Comparison of ENCODE assay signal across 8 cellular contexts in genomic region chr2:202911513-202912341, GRCh38. TPM values are rescaled to one million over a fixed set of nuclear protein-coding genes. Genes with fewer than 3 reads are reported as not detected.
DNase-seq lines count a peak whose midpoint lies in the region; ATAC-seq and TF ChIP-seq lines count a peak whose summit lies in the region.

A gene with protein sequence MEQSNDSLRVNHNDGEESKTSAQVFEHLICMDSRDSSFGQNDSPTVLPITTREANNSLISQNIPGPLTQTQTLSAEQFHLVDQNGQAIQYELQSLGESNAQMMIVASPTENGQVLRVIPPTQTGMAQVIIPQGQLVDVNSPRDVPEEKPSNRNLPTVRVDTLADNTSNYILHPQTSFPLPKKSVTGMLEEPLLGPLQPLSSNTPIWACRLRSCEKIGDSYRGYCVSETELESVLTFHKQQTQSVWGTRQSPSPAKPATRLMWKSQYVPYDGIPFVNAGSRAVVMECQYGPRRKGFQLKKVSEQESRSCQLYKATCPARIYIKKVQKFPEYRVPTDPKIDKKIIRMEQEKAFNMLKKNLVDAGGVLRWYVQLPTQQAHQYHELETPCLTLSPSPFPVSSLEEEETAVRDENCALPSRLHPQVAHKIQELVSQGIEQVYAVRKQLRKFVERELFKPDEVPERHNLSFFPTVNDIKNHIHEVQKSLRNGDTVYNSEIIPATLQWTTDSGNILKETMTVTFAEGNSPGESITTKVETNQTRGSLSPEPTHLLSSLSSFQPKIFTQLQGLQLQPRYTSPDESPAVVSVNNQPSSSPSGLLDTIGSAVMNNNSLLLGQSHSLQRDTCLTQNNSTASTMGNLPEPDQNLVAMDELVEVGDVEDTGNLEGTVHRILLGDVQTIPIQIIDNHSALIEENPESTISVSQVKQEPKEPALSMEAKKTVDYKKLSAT (plus strand): TSS chr2:202912275. CDS start chr2:202941903, 29,628 bp downstream.
TSS of gene WDR12 (minus strand) at chr2:202911673. CDS start at chr2:202911476, 197 bp downstream.

- TF ChIP-seq CTCF in BJ (IDR thresholded peaks at IDR 0.05; ENCODE audit: insufficient read depth, low read depth, low read length) = no peak

- peak; percentile 73 for DNase-seq in BJ (ENCODE audit: low read depth)
- peak; percentile 65 for DNase-seq in GM19240 (ENCODE audit: insufficient read length, low spot score)
- DNase-seq in NCI-H524 (lab: John Stamatoyannopoulos, UW) = peak; percentile 87 to 92
- DNase-seq in activated CD4-positive, alpha-beta T cell treated with anti-CD3 and anti-CD28 coated beads for 4 hours = peak; percentile 85 to 88
- DNase-seq in kidney tubule cell (ENCODE audit: low spot score) = peak; percentile 95
- peak; percentile 61 to 75 for DNase-seq in stimulated activated CD4-positive, alpha-beta T cell treated with anti-CD3 and anti-CD28 coated beads, Interleukin-1b, Interleukin-23, amount 100 ng/mL, for 1 hour (ENCODE audit: low read depth in 2 of 2)

- no peaks in the 10 kb centered on the region for H3K36me3 ChIP-seq in BJ (ENCODE audit: control insufficient read depth, insufficient read depth, low read length)

- ATAC-seq in HG03457 (IDR thresholded peaks at IDR 0.05; ENCODE audit: unreplicated experiment) = peak; percentile 69

- H3K4me3 ChIP-seq in BJ (ENCODE audit: low read depth, low read length) = peak within 1 kb of the TSS; percentile 65

- peak within 1 kb of the TSS; percentile 94 for H3K27ac ChIP-seq in cingulate gyrus (ENCODE audit: low read depth, low read length)

- POLR2A ChIA-PET in BJ (lab: Charles Lee) = interaction anchor here (0.6 kb wide), 2 partner anchors 29 to 111 kb away, joined by 3 to 8 read pairs; no protein-coding TSS in a partner anchor

- CTCF ChIA-PET in BJ (lab: Yijun Ruan, JAX) = interaction anchor here (0.6 kb wide), 2 partner anchors 67 to 90 kb away, joined by 3 read pairs; no protein-coding TSS in a partner anchor

- no peaks in the 10 kb centered on the region for H3K27me3 ChIP-seq in BJ (ENCODE audit: control insufficient read depth, insufficient read depth, low read length)

RNA-seq across cellular contexts. Expression of the first gene that starts in this region (rescaled TPM):
- 4.1 and 7.7 TPM in 2 replicates for polyA plus RNA-seq in BJ (2011; rRNA removed)
- 2.5 and 3.6 TPM in 2 replicates for polyA minus RNA-seq in BJ (2011; rRNA and poly(A)+ RNA removed)

RNA-seq across cellular contexts. Expression of gene WDR12, which starts in this region (rescaled TPM):
- polyA plus RNA-seq in BJ (2011; rRNA removed) = 10.6 and 26.3 TPM in 2 replicates
- polyA minus RNA-seq in BJ (2011; rRNA and poly(A)+ RNA removed) = 4.6 and 10.4 TPM in 2 replicates

Comparison
In these comparisons a context has a peak if more than half of its experiments do, and no peak if none do; other contexts are left out.
1. Peak in every context shown above with its lines: DNase-seq, ATAC-seq, H3K4me3 ChIP-seq and H3K27ac ChIP-seq.